ENCODE assay signal across 20 cellular contexts in genomic region chr10:113176652-113177155, GRCh38.
DNase-seq lines count a peak whose midpoint lies in the region; ATAC-seq and TF ChIP-seq lines count a peak whose summit lies in the region.
"Had no signal": no experiment of that assay in that cellular context is flagged by ENCODE, and none has a peak within 500 bp of the region (broad histone marks: within the 10 kb centered on the region; RNA-seq: fewer than 3 reads in every experiment).

No MANE protein-coding gene starts in this region.

- H2BK120ac ChIP-seq in neuronal stem cell (ENCODE audit: low read depth, low read length): no peak overlapping the region

- H3K27me3 ChIP-seq in heart left ventricle (no peaks in the 10 kb centered on the region), heart right ventricle (no peaks in the 10 kb centered on the region), neuronal stem cell (ENCODE audit: control insufficient read depth in 3 of 3, insufficient read depth in 3 of 3, low read depth in 1 of 3, low read length in 3 of 3) (no peaks in the 10 kb centered on the region), testis (no peaks in the 10 kb centered on the region)
- H3K27me3 ChIP-seq: MG63 had no signal

- no peak overlapping the region for H3K23ac ChIP-seq in neuronal stem cell (ENCODE audit: low read depth, low read length, poor library complexity)

- H3K18ac ChIP-seq in neuronal stem cell (ENCODE audit: low read length): peak overlapping the region; percentile 89

- no peak overlapping the region for H2AFZ ChIP-seq in neuronal stem cell (ENCODE audit: low read length)

- H3K36me3 ChIP-seq in heart left ventricle: no peaks in the 10 kb centered on the region
- no peaks in the 10 kb centered on the region for H3K36me3 ChIP-seq in heart right ventricle
- H3K36me3 ChIP-seq in neuronal stem cell (replicated peaks in 1 of 2; ENCODE audit: control insufficient read depth in 2 of 2, insufficient read depth in 2 of 2, low read length in 2 of 2): no peaks in the 10 kb centered on the region
- H3K36me3 ChIP-seq in testis (ENCODE audit: low read depth, missing control alignments): no peaks in the 10 kb centered on the region
- H3K36me3 ChIP-seq: MG63 had no signal

- H3K9ac ChIP-seq in neuronal stem cell (ENCODE audit: low read depth, low read length, poor library complexity): no peak overlapping the region

- H4K8ac ChIP-seq in neuronal stem cell (ENCODE audit: low read depth, low read length): no peak overlapping the region

- no peak for DNase-seq in heart left ventricle
- no peak for DNase-seq in cardiac septum (ENCODE audit: low spot score)
- no peak for DNase-seq in heart right ventricle
- no peak for DNase-seq in neuronal stem cell (ENCODE audit: low spot score)
- no peak for DNase-seq in OCI-M1 (lab: John Stamatoyannopoulos, UW)
- no peak for DNase-seq in testis
- DNase-seq in HUDEP-2 (lab: John Stamatoyannopoulos, UW; ENCODE audit: unreplicated experiment in 76 of 76): no peak
- no peak for DNase-seq in GF-D8 (lab: John Stamatoyannopoulos, UW)
- DNase-seq: AML-193; CD8-positive, alpha-beta memory T cell; DMS53; GDM1; MG63; NCI-H1694 treated with DMSO at 0.1 percent for 48 hours; NCI-H2081 treated with DMSO at 0.1 percent for 48 hours; NCI-H524 treated with DMSO at 0.1 percent for 48 hours; NCI-H82; SHP77 had no signal

- H2AK5ac ChIP-seq in neuronal stem cell (ENCODE audit: low read depth, low read length): peak overlapping the region; percentile 72

- peak overlapping the region; percentile 24 for H2BK12ac ChIP-seq in neuronal stem cell (ENCODE audit: low read length)

- TF ChIP-seq CTCF in heart left ventricle (IDR thresholded peaks at IDR 0.05) (no peak), heart right ventricle (IDR thresholded peaks at IDR 0.05) (no peak), testis (IDR thresholded peaks at IDR 0.05) (no peak)

- H3K27ac ChIP-seq in heart left ventricle (peak overlapping the region in 8 of 12 donors; percentile 8 to 78 (median 70)), heart right ventricle (peak overlapping the region in 6 of 10 donors; percentile 55 to 73 (median 70)), neuronal stem cell (replicated peaks; ENCODE audit: low read length) (no peak overlapping the region), testis (no peak overlapping the region)
- H3K27ac ChIP-seq: C4-2B had no signal

- peak overlapping the region; percentile 4 for H3K4ac ChIP-seq in neuronal stem cell (ENCODE audit: low read length)

- no peaks in the 10 kb centered on the region for H3K79me1 ChIP-seq in neuronal stem cell (ENCODE audit: low read depth, low read length)

- H3K9me3 ChIP-seq in heart left ventricle: no peaks in the 10 kb centered on the region
- no peaks in the 10 kb centered on the region for H3K9me3 ChIP-seq in heart right ventricle
- H3K9me3 ChIP-seq in neuronal stem cell (replicated peaks in 1 of 2; ENCODE audit: control insufficient read depth in 2 of 2, insufficient read depth in 1 of 2, low read depth in 1 of 2, low read length in 2 of 2): no peaks in the 10 kb centered on the region
- H3K9me3 ChIP-seq in testis: no peaks in the 10 kb centered on the region
- H3K9me3 ChIP-seq: MG63 had no signal

- H3K4me1 ChIP-seq in heart left ventricle: peaks cover 0 to 22% (median 1%) of the 10 kb centered on the region in 12 donors
- peaks cover 0 to 29% (median 4%) of the 10 kb centered on the region in 9 donors for H3K4me1 ChIP-seq in heart right ventricle
- H3K4me1 ChIP-seq in neuronal stem cell (ENCODE audit: control insufficient read depth in 2 of 2, insufficient read depth in 1 of 2, low read depth in 1 of 2, low read length in 2 of 2): peaks cover 11 to 16% of the 10 kb centered on the region in 2 donors
- H3K4me1 ChIP-seq in testis: no peaks in the 10 kb centered on the region

- 69 to 85% (median 80%) methylated on average over 5 of the region's 5 CpGs for WGBS in heart left ventricle, 4 donors
- 76 to 81% methylated on average over 5 of the region's 5 CpGs for WGBS in heart right ventricle, 2 donors
- WGBS in neuronal stem cell (ENCODE audit: extremely low coverage in 2 of 2, insufficient read length in 2 of 2, insufficient replicate concordance in 1 of 2), 2 donors: no CpG with 5 or more reads among the region's 5 CpGs
- 70 to 78% methylated on average over 3 to 5 of the region's 5 CpGs for WGBS in testis, 2 donors

- intact Hi-C loops in heart left ventricle (cut with DNase I): no loop called here
- intact Hi-C loops in cardiac septum (cut with DNase I): no loop called here
- intact Hi-C loops in heart right ventricle (cut with DNase I): no loop called here
- intact Hi-C loops in testis (cut with DNase I; ENCODE audit: low total_unique reads): no loop called here

- no peak overlapping the region for H3K4me2 ChIP-seq in neuronal stem cell (ENCODE audit: insufficient read depth, low read length, poor library complexity, severe bottlenecking)

- TF ChIP-seq POLR2A in heart left ventricle (IDR thresholded peaks at IDR 0.05) (no peak), testis (IDR thresholded peaks at IDR 0.05) (no peak)

- H3K4me3 ChIP-seq in heart left ventricle: no peak overlapping the region
- no peak overlapping the region for H3K4me3 ChIP-seq in heart right ventricle
- H3K4me3 ChIP-seq in neuronal stem cell (ENCODE audit: low read length in 2 of 2): no peak overlapping the region
- no peak overlapping the region for H3K4me3 ChIP-seq in testis
- H3K4me3 ChIP-seq: K562, MG63 had no signal

- H4K91ac ChIP-seq in neuronal stem cell (ENCODE audit: low read depth, low read length, poor library complexity): no peak overlapping the region

- H3K14ac ChIP-seq in neuronal stem cell (ENCODE audit: low read length): peak overlapping the region; percentile 22

- ATAC-seq in heart left ventricle: peak in 2 of 4 donors; percentile 11 to 14
- ATAC-seq in heart right ventricle: peak in 6 of 8 donors; percentile 3 to 46 (median 26)
- ATAC-seq: K562 had no signal

- H2BK15ac ChIP-seq in neuronal stem cell (ENCODE audit: low read length): peak overlapping the region; percentile 57

- no peak overlapping the region for H2BK5ac ChIP-seq in neuronal stem cell (ENCODE audit: low read length)

Comparison
In these comparisons a context has a peak if more than half of its experiments do, and no peak if none do; other contexts are left out.
1. H3K27ac ChIP-seq: peak in heart left ventricle (8 of 12) and heart right ventricle (6 of 10); none in neuronal stem cell (single experiment) and testis (0 of 2).